In genomic region chr6:154995241-154996162, GRCh38 we compare ENCODE assay signal across 8 cellular contexts. TPM values are rescaled to one million over a fixed set of nuclear protein-coding genes. Genes with fewer than 3 reads are reported as not detected.
DNase-seq lines count a peak whose midpoint lies in the region; ATAC-seq and FAIRE-seq lines count a peak whose summit lies in the region.

Gene TIAM2, plus strand, starts transcription at chr6:154995315. Its CDS starts 133,909 bp downstream, at chr6:155129224.

- peak; percentile 85 for DNase-seq in D341Med (ENCODE audit: low spot score)
- peak; percentile 42 for DNase-seq in HTR-8/SVneo (ENCODE audit: insufficient read length, low spot score)
- peak; percentile 7 for DNase-seq in activated T-helper 9 cell treated with anti-CD3 and anti-CD28 coated beads, Interleukin-2, amount 50 U/mL, for 16 hours (ENCODE audit: low read depth)
- DNase-seq in left ventricle myocardium superior, result peak; percentile 47
- no peak for DNase-seq in renal cortical epithelial cell (ENCODE audit: low read depth)
- no peak for DNase-seq in NK-92 treated with Interleukin-12 subunit alpha and Interleukin-12 subunit beta, amount 100 ng/mL, for 24 hours (lab: John Stamatoyannopoulos, UW)
- DNase-seq in medulla oblongata (ENCODE audit: extremely low spot score), result no peak
- DNase-seq in putamen (ENCODE audit: low spot score), result no peak

- intact Hi-C loops in left ventricle myocardium superior (cut with micrococcal nuclease), result no loop called here

- peak; percentile 89 for ATAC-seq in left ventricle myocardium superior

- FAIRE-seq in HTR-8/SVneo (lab: Jason Lieb, UNC), result no peak

RNA-seq across cellular contexts. Expression of gene TIAM2, which starts in this region (rescaled TPM):
- total RNA-seq in left ventricle myocardium superior, result 11.9 TPM
- total RNA-seq in renal cortical epithelial cell, result 9.7 and 10.8 TPM in 2 replicates

Comparison
In these comparisons a context has a peak if more than half of its experiments do, and no peak if none do; other contexts are left out.
1. DNase-seq: peak in D341Med (single experiment), HTR-8/SVneo (single experiment), activated T-helper 9 cell treated with anti-CD3 and anti-CD28 coated beads, Interleukin-2, amount 50 U/mL, for 16 hours (single experiment) and left ventricle myocardium superior (single experiment); none in renal cortical epithelial cell (single experiment), NK-92 treated with Interleukin-12 subunit alpha and Interleukin-12 subunit beta, amount 100 ng/mL, for 24 hours (single experiment), medulla oblongata (single experiment) and putamen (single experiment).